In the genomic region with DNA sequence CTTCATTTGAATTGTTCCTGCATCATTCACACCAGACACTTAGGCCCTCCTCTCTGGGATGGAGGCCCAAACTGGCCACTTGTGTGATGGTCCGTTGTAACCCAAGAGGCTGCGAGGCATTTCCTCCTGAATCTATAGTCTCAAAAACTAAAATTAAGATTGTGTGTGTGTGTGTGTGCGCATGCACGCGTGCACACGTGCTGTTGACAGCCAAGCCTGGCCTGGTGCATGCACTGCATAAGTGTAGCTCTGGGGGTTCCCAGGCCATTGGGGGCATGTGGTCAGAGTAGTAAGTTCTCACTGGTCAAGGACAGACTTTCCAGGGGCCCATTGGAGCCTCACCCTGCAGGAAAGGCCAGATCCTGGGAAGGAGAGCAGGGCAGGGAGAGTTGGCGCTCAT, we compare ENCODE assay signal across 5 cellular contexts. TPM values are rescaled to one million over a fixed set of nuclear protein-coding genes. Genes with fewer than 3 reads are reported as not detected.
"Had no signal": no experiment of that assay in that cellular context is flagged by ENCODE, and none has a peak within 500 bp of the region (broad histone marks: within the 10 kb centered on the region; RNA-seq: fewer than 3 reads in every experiment).

No MANE protein-coding gene starts in this region.

RNA-seq across cellular contexts. Expression of gene BMP8A, which starts 26.5 kb away (rescaled TPM):
- total RNA-seq: activated naive CD4-positive, alpha-beta T cell treated with anti-CD3 and anti-CD28 coated beads for 36 hours; activated T-helper 1 cell treated with anti-CD3 and anti-CD28 coated beads, Interleukin-12 subunit alpha, Interleukin-12 subunit beta, Interleukin-2, Interleukin-4 antibody, amounts not matched to agents 30 ng/mL and 10 ng/mL and 1 ng/mL, durations not matched to agents 14 hours and 24 hours and 36 hours; aorta; ascending aorta; bronchial epithelial cell had no signal
- polyA plus RNA-seq: aorta had no signal
